2 cellular contexts compared by ENCODE assay signal in genomic region chr11:32635819-32636218, GRCh38.
A peak's percentile ranks its signal among the peaks of the same experiment; 100 is the strongest.
TF ChIP-seq lines count a peak whose summit lies in the region.

No MANE protein-coding gene starts in this region.

TF ChIP-seq in HepG2, 621 proteins besides CTCF, POLR2A, EP300 and RAD21:
- no peak for TF ChIP-seq ERF (CRISPR knock-in tag; IDR thresholded peaks at IDR 0.05)
- TF ChIP-seq MAFF (IDR thresholded peaks at IDR 0.05; ENCODE audit: low read depth, low read length), result peak; percentile 89
- TF ChIP-seq MAFK (conservative IDR thresholded peaks at IDR 0.05 in 1 of 2, IDR thresholded peaks at IDR 0.05 in 1 of 2; ENCODE audit: low read length in 2 of 2), result peak; percentile 87 to 93
- TF ChIP-seq NFRKB (IDR thresholded peaks at IDR 0.05), result no peak
- TF ChIP-seq PAX8 (CRISPR knock-in tag; IDR thresholded peaks at IDR 0.05; ENCODE audit: borderline replicate concordance), result no peak
- no peak for TF ChIP-seq HOXA5 (CRISPR knock-in tag; IDR thresholded peaks at IDR 0.05)

TF ChIP-seq in IMR-90, 13 proteins besides CTCF, POLR2A, EP300 and RAD21:
- TF ChIP-seq MXI1 (IDR thresholded peaks at IDR 0.05; ENCODE audit: borderline replicate concordance, low read depth, low read length) (no peak), MAFK (IDR thresholded peaks at IDR 0.05; ENCODE audit: low read depth, low read length) (peak; percentile 94)
